26 cellular contexts compared by ENCODE assay signal in genomic region chr14:81385824-81386223, GRCh38. TPM values are rescaled to one million over a fixed set of nuclear protein-coding genes. Genes with fewer than 3 reads are reported as not detected.
"Had no signal": no experiment of that assay in that cellular context is flagged by ENCODE, and none has a peak within 500 bp of the region (broad histone marks: within the 10 kb centered on the region; RNA-seq: fewer than 3 reads in every experiment).

No MANE protein-coding gene starts in this region.

- H3K4me1 Mint-ChIP-seq: activated B cell treated with CpG ODN at 0.5 μM for 24 hours; stimulated activated effector memory CD8-positive, alpha-beta T cell treated with anti-CD3 and anti-CD28 coated beads, Interleukin-12 subunit alpha, Interleukin-12 subunit beta, amount 100 ng/mL, for 72 hours had no signal

- H3K36me3 ChIP-seq: ascending aorta, breast epithelium, left ventricle myocardium inferior, ovary, right lobe of liver had no signal

- H3K4me1 ChIP-seq: ascending aorta, breast epithelium, left ventricle myocardium inferior, psoas muscle, right lobe of liver had no signal

- H3K27me3 ChIP-seq: ascending aorta, breast epithelium, ovary, right lobe of liver had no signal

- H3K4me3 ChIP-seq: ascending aorta, breast epithelium, left ventricle myocardium inferior, ovary, psoas muscle, right lobe of liver, smooth muscle cell had no signal

- FAIRE-seq: endometrium, kidney, TTC549, urothelium cell line had no signal

- H3K36me3 Mint-ChIP-seq: stimulated activated effector memory CD8-positive, alpha-beta T cell treated with anti-CD3 and anti-CD28 coated beads, Interleukin-12 subunit alpha, Interleukin-12 subunit beta, amount 100 ng/mL, for 72 hours had no signal

- H3K9me3 Mint-ChIP-seq: activated B cell treated with CpG ODN at 0.5 μM for 24 hours; activated CD8-positive, alpha-beta T cell treated with anti-CD3 and anti-CD28 coated beads for 36 hours; activated T-helper 2 cell treated with anti-CD3 and anti-CD28 coated beads, Interferon-gamma antibody, Interleukin-2, Interleukin-4, amounts not matched to agents 10 μg/mL and 5 μg/mL and 100 μg/mL, durations not matched to agents 14 hours and 24 hours and 36 hours; stimulated activated effector memory CD8-positive, alpha-beta T cell treated with anti-CD3 and anti-CD28 coated beads, Interleukin-12 subunit alpha, Interleukin-12 subunit beta, amount 100 ng/mL, for 72 hours had no signal

- H3K4me2 ChIP-seq: smooth muscle cell had no signal

- ATAC-seq: activated CD8-positive, alpha-beta T cell treated with anti-CD3 and anti-CD28 coated beads for 36 hours; right lobe of liver; stimulated activated effector memory CD8-positive, alpha-beta T cell treated with anti-CD3 and anti-CD28 coated beads, Interleukin-12 subunit alpha, Interleukin-12 subunit beta, amount 100 ng/mL, for 72 hours had no signal

- H3K9me3 ChIP-seq: ascending aorta, breast epithelium, ovary, psoas muscle, right lobe of liver had no signal

- H3K27ac Mint-ChIP-seq: activated B cell treated with CpG ODN at 0.5 μM for 24 hours; activated CD8-positive, alpha-beta T cell treated with anti-CD3 and anti-CD28 coated beads for 36 hours; activated T-helper 2 cell treated with anti-CD3 and anti-CD28 coated beads, Interferon-gamma antibody, Interleukin-2, Interleukin-4, amounts not matched to agents 10 μg/mL and 5 μg/mL and 100 μg/mL, durations not matched to agents 14 hours and 24 hours and 36 hours; stimulated activated effector memory CD8-positive, alpha-beta T cell treated with anti-CD3 and anti-CD28 coated beads, Interleukin-12 subunit alpha, Interleukin-12 subunit beta, amount 100 ng/mL, for 72 hours had no signal

- H3K4me3 Mint-ChIP-seq: activated B cell treated with CpG ODN at 0.5 μM for 24 hours; activated CD8-positive, alpha-beta T cell treated with anti-CD3 and anti-CD28 coated beads for 36 hours; stimulated activated effector memory CD8-positive, alpha-beta T cell treated with anti-CD3 and anti-CD28 coated beads, Interleukin-12 subunit alpha, Interleukin-12 subunit beta, amount 100 ng/mL, for 72 hours had no signal

- DNase-seq: activated B cell treated with CpG ODN at 0.5 μM for 24 hours; activated CD4-positive, alpha-beta T cell treated with anti-CD3 and anti-CD28 coated beads for 48 hours; activated CD8-positive, alpha-beta T cell treated with anti-CD3 and anti-CD28 coated beads for 36 hours; activated naive CD4-positive, alpha-beta T cell treated with anti-CD3 and anti-CD28 coated beads, Interleukin-2, amount 50 U/mL, for 16 hours; activated T-cell treated with anti-CD3 and anti-CD28 coated beads, Interleukin-2, amount 50 U/mL, for 1 hour; cerebellar nuclear complex; cortex of kidney; erythroblast; hypothalamus; kidney; left ventricle myocardium inferior; mammary epithelial cell; midbrain; ovary; psoas muscle; right lobe of liver; stimulated activated CD4-positive, alpha-beta T cell treated with anti-CD3 and anti-CD28 coated beads, Interleukin-4, amount 100 ng/mL, for 24 hours had no signal

- H3K27ac ChIP-seq: ascending aorta, breast epithelium, left ventricle myocardium inferior, ovary, psoas muscle, right lobe of liver had no signal

RNA-seq across cellular contexts. Expression of gene STON2, which starts 14.3 kb away (rescaled TPM):
- total RNA-seq: activated B cell treated with CpG ODN at 0.5 μM for 24 hours; activated T-helper 2 cell treated with anti-CD3 and anti-CD28 coated beads, Interferon-gamma antibody, Interleukin-2, Interleukin-4, amounts not matched to agents 10 μg/mL and 5 μg/mL and 100 μg/mL, durations not matched to agents 14 hours and 24 hours and 36 hours; T-helper 2 cell treated with Interferon-gamma antibody and Interleukin-4, amounts not matched to agents 100 ng/mL and 5 ng/mL, for 36 hours had no signal
